In genomic region chr1:200951016-200951415, GRCh38 we compare ENCODE assay signal across 20 cellular contexts. TPM values are rescaled to one million over a fixed set of nuclear protein-coding genes. Genes with fewer than 3 reads are reported as not detected.
"Had no signal": no experiment of that assay in that cellular context is flagged by ENCODE, and none has a peak within 500 bp of the region (broad histone marks: within the 10 kb centered on the region; RNA-seq: fewer than 3 reads in every experiment).

No MANE protein-coding gene starts in this region.

- H3K27ac ChIP-seq: gastrocnemius medialis, left ventricle myocardium inferior, sigmoid colon, thoracic aorta had no signal

- H3K9me3 ChIP-seq: gastrocnemius medialis had no signal

- DNase-seq: activated B cell treated with CpG ODN at 0.5 μM for 24 hours; activated CD4-positive, alpha-beta memory T cell treated with anti-CD3 and anti-CD28 coated beads for 36 hours; activated CD4-positive, alpha-beta T cell treated with anti-CD3 and anti-CD28 coated beads for 4 hours; activated naive CD4-positive, alpha-beta T cell treated with Interleukin-2 at 50 U/mL for 16 hours; activated naive CD8-positive, alpha-beta T cell treated with anti-CD3 and anti-CD28 coated beads, Interleukin-2, amount 10 ng/mL, durations not matched to agents 7 days and 5 days; activated T-cell treated with anti-CD3 and anti-CD28 coated beads, Interleukin-2, amount 50 U/mL, for 48 hours; amniotic stem cell; effector CD4-positive, alpha-beta T cell; gastrocnemius medialis; head of caudate nucleus; hypothalamus; left ventricle myocardium inferior; midbrain; natural killer cell; retina; sigmoid colon; stimulated activated CD4-positive, alpha-beta T cell treated with anti-CD3 and anti-CD28 coated beads, Interleukin-4, amount 100 ng/mL, for 1 hour; stimulated activated naive CD4-positive, alpha-beta T cell; T-helper 17 cell had no signal

- H3K4me3 ChIP-seq: gastrocnemius medialis, left ventricle myocardium inferior, sigmoid colon, thoracic aorta had no signal

- ATAC-seq: gastrocnemius medialis, natural killer cell, T-helper 17 cell had no signal

- H3K36me3 ChIP-seq: gastrocnemius medialis, left ventricle myocardium inferior, sigmoid colon, thoracic aorta had no signal

- H3K4me1 ChIP-seq: gastrocnemius medialis, left ventricle myocardium inferior, sigmoid colon had no signal

- H3K27me3 ChIP-seq: gastrocnemius medialis, sigmoid colon had no signal

RNA-seq across cellular contexts. Expression of gene INAVA, which starts 56.3 kb away (rescaled TPM):
- total RNA-seq: activated CD4-positive, alpha-beta memory T cell treated with anti-CD3 and anti-CD28 coated beads for 36 hours had no signal
